In genomic region chr22:17920145-17920605, GRCh38 we compare ENCODE assay signal across 10 cellular contexts.
DNase-seq lines count a peak whose midpoint lies in the region; ATAC-seq, FAIRE-seq and TF ChIP-seq lines count a peak whose summit lies in the region.
"Had no signal": no experiment of that assay in that cellular context is flagged by ENCODE, and none has a peak within 500 bp of the region (broad histone marks: within the 10 kb centered on the region; RNA-seq: fewer than 3 reads in every experiment).

No MANE protein-coding gene starts in this region.

- no peaks in the 10 kb centered on the region for H3K36me3 ChIP-seq in WERI-Rb-1
- H3K36me3 ChIP-seq in heart left ventricle, result no peaks in the 10 kb centered on the region

- DNase-seq in HT-29 (ENCODE audit: low spot score) (peak; percentile 39), WERI-Rb-1 (peak; percentile 48), heart left ventricle (peak; percentile 77 to 93 (median 84)), renal cortical epithelial cell (ENCODE audit: low read depth) (peak; percentile 33), D721Med (ENCODE audit: insufficient read length, low spot score) (no peak)
- DNase-seq in activated effector memory CD4-positive, alpha-beta T cell treated with Interleukin-2 at 50 U/mL for 16 hours, result no peak
- DNase-seq in stimulated activated CD4-positive, alpha-beta T cell treated with anti-CD3 and anti-CD28 coated beads, Interleukin-2, amount 100 ng/mL, for 24 hours, result no peak
- DNase-seq: activated T-cell treated with anti-CD3 and anti-CD28 coated beads, Interleukin-2, amount 50 U/mL, for 72 hours; naive thymus-derived CD4-positive, alpha-beta T cell had no signal

- 10 to 15% (median 12%) methylated on average over 15 of the region's 15 CpGs for WGBS in heart left ventricle, 4 donors

- TF ChIP-seq CTCF in WERI-Rb-1 (IDR thresholded peaks at IDR 0.05; ENCODE audit: low read depth, low read length) (peak; percentile 28; the same call in 1 of the 2 replicates), heart left ventricle (IDR thresholded peaks at IDR 0.05) (peak in 3 of 12 donors; percentile 17 to 31 (median 28)), D721Med (IDR thresholded peaks at IDR 0.05; ENCODE audit: insufficient read depth, missing control alignments) (no peak)

- H3K4me3 ChIP-seq in WERI-Rb-1 (ENCODE audit: low read depth, low read length) (no peak overlapping the region), heart left ventricle (peak overlapping the region in 10 of 12 donors; percentile 18 to 37 (median 32))

- ATAC-seq in heart left ventricle (peak; percentile 83 to 91 (median 88)), GM18505 (IDR thresholded peaks at IDR 0.05; ENCODE audit: unreplicated experiment) (no peak)
- ATAC-seq: activated T-cell treated with anti-CD3 and anti-CD28 coated beads, Interleukin-2, amount 50 U/mL, for 72 hours; naive thymus-derived CD4-positive, alpha-beta T cell had no signal

- TF ChIP-seq POLR2A in heart left ventricle (IDR thresholded peaks at IDR 0.05), result no peak
- TF ChIP-seq POLR2A in GM18505 (IDR thresholded peaks at IDR 0.05; ENCODE audit: borderline replicate concordance, extremely low read depth, insufficient read depth, insufficient read length), result no peak

- H3K27ac ChIP-seq in WERI-Rb-1 (peak overlapping the region; percentile 14), heart left ventricle (peak overlapping the region; percentile 66 to 96 (median 88))

- H3K9me3 ChIP-seq in WERI-Rb-1 (ENCODE audit: severe bottlenecking) (no peaks in the 10 kb centered on the region), heart left ventricle (no peaks in the 10 kb centered on the region)

- FAIRE-seq in D721Med (lab: Jason Lieb, UNC), result no peak

- H3K27me3 ChIP-seq in WERI-Rb-1 (ENCODE audit: insufficient read depth, low read depth, severe bottlenecking) (no peaks in the 10 kb centered on the region), heart left ventricle (no peaks in the 10 kb centered on the region)

- intact Hi-C loops in heart left ventricle (cut with DNase I), result loop anchor here in 1 of 10 donors (2.0 kb wide), 1 partner anchor 19 kb away; no protein-coding TSS in a partner anchor

- H3K4me1 ChIP-seq in heart left ventricle, result peaks cover 4 to 98% (median 62%) of the 10 kb centered on the region in 12 donors

Comparison
In these comparisons a context has a peak if more than half of its experiments do, and no peak if none do; other contexts are left out.
1. DNase-seq: peak in HT-29 (single experiment), WERI-Rb-1 (single experiment), heart left ventricle (5 of 5) and renal cortical epithelial cell (single experiment); none in activated effector memory CD4-positive, alpha-beta T cell treated with Interleukin-2 at 50 U/mL for 16 hours (single experiment), stimulated activated CD4-positive, alpha-beta T cell treated with anti-CD3 and anti-CD28 coated beads, Interleukin-2, amount 100 ng/mL, for 24 hours (0 of 2) and D721Med (single experiment).